Comparison of ENCODE assay signal across 1 cellular context in genomic region chr19:18683955-18684641, GRCh38.
TF ChIP-seq lines count a peak whose summit lies in the region.

No MANE protein-coding gene starts in this region.

TF ChIP-seq in HEK293, 187 proteins besides CTCF, POLR2A, EP300 and RAD21 (continued from another document):
- TF ChIP-seq, protein P1, sequence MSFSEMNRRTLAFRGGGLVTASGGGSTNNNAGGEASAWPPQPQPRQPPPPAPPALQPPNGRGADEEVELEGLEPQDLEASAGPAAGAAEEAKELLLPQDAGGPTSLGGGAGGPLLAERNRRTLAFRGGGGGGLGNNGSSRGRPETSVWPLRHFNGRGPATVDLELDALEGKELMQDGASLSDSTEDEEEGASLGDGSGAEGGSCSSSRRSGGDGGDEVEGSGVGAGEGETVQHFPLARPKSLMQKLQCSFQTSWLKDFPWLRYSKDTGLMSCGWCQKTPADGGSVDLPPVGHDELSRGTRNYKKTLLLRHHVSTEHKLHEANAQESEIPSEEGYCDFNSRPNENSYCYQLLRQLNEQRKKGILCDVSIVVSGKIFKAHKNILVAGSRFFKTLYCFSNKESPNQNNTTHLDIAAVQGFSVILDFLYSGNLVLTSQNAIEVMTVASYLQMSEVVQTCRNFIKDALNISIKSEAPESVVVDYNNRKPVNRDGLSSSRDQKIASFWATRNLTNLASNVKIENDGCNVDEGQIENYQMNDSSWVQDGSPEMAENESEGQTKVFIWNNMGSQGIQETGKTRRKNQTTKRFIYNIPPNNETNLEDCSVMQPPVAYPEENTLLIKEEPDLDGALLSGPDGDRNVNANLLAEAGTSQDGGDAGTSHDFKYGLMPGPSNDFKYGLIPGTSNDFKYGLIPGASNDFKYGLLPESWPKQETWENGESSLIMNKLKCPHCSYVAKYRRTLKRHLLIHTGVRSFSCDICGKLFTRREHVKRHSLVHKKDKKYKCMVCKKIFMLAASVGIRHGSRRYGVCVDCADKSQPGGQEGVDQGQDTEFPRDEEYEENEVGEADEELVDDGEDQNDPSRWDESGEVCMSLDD (tag by site-specific recombination; IDR thresholded peaks at IDR 0.05): peak; percentile 79
- TF ChIP-seq KLF7 (tag by site-specific recombination; IDR thresholded peaks at IDR 0.05; ENCODE audit: borderline replicate concordance) (no peak), ZNF658 (tag by site-specific recombination; IDR thresholded peaks at IDR 0.05) (no peak), MEIS1 (CRISPR knock-in tag; IDR thresholded peaks at IDR 0.05; ENCODE audit: borderline replicate concordance) (no peak), ZNF660 (tag by site-specific recombination; IDR thresholded peaks at IDR 0.05) (no peak), ZEB2 (tag by site-specific recombination; IDR thresholded peaks at IDR 0.05) (peak; percentile 96), ZSCAN18 (tag by site-specific recombination; IDR thresholded peaks at IDR 0.05) (no peak), ZNF140 (tag by site-specific recombination; IDR thresholded peaks at IDR 0.05) (no peak), BCL11A (tag by site-specific recombination; IDR thresholded peaks at IDR 0.05; ENCODE audit: low read depth) (no peak), PATZ1 (tag by site-specific recombination; IDR thresholded peaks at IDR 0.05) (peak; percentile 17; the same call in 1 of the 2 replicates), ZNF521 (tag by site-specific recombination; IDR thresholded peaks at IDR 0.05) (no peak), ZNF155 (tag by site-specific recombination; IDR thresholded peaks at IDR 0.05) (no peak), SCRT1 (tag by site-specific recombination; IDR thresholded peaks at IDR 0.05; ENCODE audit: borderline replicate concordance) (no peak), ZSCAN16 (tag by site-specific recombination; IDR thresholded peaks at IDR 0.05) (no peak), KLF1 (tag by site-specific recombination; IDR thresholded peaks at IDR 0.05) (no peak)
- TF ChIP-seq, protein P2, sequence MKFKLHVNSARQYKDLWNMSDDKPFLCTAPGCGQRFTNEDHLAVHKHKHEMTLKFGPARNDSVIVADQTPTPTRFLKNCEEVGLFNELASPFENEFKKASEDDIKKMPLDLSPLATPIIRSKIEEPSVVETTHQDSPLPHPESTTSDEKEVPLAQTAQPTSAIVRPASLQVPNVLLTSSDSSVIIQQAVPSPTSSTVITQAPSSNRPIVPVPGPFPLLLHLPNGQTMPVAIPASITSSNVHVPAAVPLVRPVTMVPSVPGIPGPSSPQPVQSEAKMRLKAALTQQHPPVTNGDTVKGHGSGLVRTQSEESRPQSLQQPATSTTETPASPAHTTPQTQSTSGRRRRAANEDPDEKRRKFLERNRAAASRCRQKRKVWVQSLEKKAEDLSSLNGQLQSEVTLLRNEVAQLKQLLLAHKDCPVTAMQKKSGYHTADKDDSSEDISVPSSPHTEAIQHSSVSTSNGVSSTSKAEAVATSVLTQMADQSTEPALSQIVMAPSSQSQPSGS (tag by site-specific recombination; IDR thresholded peaks at IDR 0.05; ENCODE audit: low read depth): no peak
